ENCODE assay signal across 1 cellular context in genomic region chr9:2227468-2227867, GRCh38.
A peak's percentile ranks its signal among the peaks of the same experiment; 100 is the strongest.
TF ChIP-seq lines count a peak whose summit lies in the region.

No MANE protein-coding gene starts in this region.

TF ChIP-seq in HepG2, 621 proteins besides CTCF, POLR2A, EP300 and RAD21:
- TF ChIP-seq, protein P1, sequence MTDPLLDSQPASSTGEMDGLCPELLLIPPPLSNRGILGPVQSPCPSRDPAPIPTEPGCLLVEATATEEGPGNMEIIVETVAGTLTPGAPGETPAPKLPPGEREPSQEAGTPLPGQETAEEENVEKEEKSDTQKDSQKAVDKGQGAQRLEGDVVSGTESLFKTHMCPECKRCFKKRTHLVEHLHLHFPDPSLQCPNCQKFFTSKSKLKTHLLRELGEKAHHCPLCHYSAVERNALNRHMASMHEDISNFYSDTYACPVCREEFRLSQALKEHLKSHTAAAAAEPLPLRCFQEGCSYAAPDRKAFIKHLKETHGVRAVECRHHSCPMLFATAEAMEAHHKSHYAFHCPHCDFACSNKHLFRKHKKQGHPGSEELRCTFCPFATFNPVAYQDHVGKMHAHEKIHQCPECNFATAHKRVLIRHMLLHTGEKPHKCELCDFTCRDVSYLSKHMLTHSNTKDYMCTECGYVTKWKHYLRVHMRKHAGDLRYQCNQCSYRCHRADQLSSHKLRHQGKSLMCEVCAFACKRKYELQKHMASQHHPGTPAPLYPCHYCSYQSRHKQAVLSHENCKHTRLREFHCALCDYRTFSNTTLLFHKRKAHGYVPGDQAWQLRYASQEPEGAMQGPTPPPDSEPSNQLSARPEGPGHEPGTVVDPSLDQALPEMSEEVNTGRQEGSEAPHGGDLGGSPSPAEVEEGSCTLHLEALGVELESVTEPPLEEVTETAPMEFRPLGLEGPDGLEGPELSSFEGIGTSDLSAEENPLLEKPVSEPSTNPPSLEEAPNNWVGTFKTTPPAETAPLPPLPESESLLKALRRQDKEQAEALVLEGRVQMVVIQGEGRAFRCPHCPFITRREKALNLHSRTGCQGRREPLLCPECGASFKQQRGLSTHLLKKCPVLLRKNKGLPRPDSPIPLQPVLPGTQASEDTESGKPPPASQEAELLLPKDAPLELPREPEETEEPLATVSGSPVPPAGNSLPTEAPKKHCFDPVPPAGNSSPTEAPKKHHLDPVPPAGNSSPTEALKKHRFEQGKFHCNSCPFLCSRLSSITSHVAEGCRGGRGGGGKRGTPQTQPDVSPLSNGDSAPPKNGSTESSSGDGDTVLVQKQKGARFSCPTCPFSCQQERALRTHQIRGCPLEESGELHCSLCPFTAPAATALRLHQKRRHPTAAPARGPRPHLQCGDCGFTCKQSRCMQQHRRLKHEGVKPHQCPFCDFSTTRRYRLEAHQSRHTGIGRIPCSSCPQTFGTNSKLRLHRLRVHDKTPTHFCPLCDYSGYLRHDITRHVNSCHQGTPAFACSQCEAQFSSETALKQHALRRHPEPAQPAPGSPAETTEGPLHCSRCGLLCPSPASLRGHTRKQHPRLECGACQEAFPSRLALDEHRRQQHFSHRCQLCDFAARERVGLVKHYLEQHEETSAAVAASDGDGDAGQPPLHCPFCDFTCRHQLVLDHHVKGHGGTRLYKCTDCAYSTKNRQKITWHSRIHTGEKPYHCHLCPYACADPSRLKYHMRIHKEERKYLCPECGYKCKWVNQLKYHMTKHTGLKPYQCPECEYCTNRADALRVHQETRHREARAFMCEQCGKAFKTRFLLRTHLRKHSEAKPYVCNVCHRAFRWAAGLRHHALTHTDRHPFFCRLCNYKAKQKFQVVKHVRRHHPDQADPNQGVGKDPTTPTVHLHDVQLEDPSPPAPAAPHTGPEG (CRISPR knock-in tag; IDR thresholded peaks at IDR 0.05), result no peak
- no peak for TF ChIP-seq ZNF660 (CRISPR knock-in tag; IDR thresholded peaks at IDR 0.05; ENCODE audit: borderline replicate concordance, low read depth)
- no peak for TF ChIP-seq ZNF274 (CRISPR knock-in tag; IDR thresholded peaks at IDR 0.05)
- peak; percentile 57; the same call in 1 of the 2 replicates for TF ChIP-seq CEBPB (IDR thresholded peaks at IDR 0.05; ENCODE audit: borderline replicate concordance, low read depth, low read length)
- no peak for TF ChIP-seq ZNF136 (CRISPR knock-in tag; IDR thresholded peaks at IDR 0.05; ENCODE audit: low read depth)
- no peak for TF ChIP-seq ZNF446 (CRISPR knock-in tag; IDR thresholded peaks at IDR 0.05)
- TF ChIP-seq SP140L (CRISPR knock-in tag; IDR thresholded peaks at IDR 0.05; ENCODE audit: borderline replicate concordance), result no peak
- TF ChIP-seq HNRNPLL (IDR thresholded peaks at IDR 0.05; ENCODE audit: low read depth, low read length, poor library complexity, severe bottlenecking), result no peak
- no peak for TF ChIP-seq ZNF768 (CRISPR knock-in tag; IDR thresholded peaks at IDR 0.05)
- TF ChIP-seq REPIN1 (CRISPR knock-in tag; IDR thresholded peaks at IDR 0.05; ENCODE audit: borderline replicate concordance, low read depth), result no peak
- TF ChIP-seq, protein P2, sequence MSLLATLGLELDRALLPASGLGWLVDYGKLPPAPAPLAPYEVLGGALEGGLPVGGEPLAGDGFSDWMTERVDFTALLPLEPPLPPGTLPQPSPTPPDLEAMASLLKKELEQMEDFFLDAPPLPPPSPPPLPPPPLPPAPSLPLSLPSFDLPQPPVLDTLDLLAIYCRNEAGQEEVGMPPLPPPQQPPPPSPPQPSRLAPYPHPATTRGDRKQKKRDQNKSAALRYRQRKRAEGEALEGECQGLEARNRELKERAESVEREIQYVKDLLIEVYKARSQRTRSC (CRISPR knock-in tag; IDR thresholded peaks at IDR 0.05; ENCODE audit: low read depth), result no peak
- TF ChIP-seq TOPORS (CRISPR knock-in tag; IDR thresholded peaks at IDR 0.05), result no peak
- TF ChIP-seq, protein P3, sequence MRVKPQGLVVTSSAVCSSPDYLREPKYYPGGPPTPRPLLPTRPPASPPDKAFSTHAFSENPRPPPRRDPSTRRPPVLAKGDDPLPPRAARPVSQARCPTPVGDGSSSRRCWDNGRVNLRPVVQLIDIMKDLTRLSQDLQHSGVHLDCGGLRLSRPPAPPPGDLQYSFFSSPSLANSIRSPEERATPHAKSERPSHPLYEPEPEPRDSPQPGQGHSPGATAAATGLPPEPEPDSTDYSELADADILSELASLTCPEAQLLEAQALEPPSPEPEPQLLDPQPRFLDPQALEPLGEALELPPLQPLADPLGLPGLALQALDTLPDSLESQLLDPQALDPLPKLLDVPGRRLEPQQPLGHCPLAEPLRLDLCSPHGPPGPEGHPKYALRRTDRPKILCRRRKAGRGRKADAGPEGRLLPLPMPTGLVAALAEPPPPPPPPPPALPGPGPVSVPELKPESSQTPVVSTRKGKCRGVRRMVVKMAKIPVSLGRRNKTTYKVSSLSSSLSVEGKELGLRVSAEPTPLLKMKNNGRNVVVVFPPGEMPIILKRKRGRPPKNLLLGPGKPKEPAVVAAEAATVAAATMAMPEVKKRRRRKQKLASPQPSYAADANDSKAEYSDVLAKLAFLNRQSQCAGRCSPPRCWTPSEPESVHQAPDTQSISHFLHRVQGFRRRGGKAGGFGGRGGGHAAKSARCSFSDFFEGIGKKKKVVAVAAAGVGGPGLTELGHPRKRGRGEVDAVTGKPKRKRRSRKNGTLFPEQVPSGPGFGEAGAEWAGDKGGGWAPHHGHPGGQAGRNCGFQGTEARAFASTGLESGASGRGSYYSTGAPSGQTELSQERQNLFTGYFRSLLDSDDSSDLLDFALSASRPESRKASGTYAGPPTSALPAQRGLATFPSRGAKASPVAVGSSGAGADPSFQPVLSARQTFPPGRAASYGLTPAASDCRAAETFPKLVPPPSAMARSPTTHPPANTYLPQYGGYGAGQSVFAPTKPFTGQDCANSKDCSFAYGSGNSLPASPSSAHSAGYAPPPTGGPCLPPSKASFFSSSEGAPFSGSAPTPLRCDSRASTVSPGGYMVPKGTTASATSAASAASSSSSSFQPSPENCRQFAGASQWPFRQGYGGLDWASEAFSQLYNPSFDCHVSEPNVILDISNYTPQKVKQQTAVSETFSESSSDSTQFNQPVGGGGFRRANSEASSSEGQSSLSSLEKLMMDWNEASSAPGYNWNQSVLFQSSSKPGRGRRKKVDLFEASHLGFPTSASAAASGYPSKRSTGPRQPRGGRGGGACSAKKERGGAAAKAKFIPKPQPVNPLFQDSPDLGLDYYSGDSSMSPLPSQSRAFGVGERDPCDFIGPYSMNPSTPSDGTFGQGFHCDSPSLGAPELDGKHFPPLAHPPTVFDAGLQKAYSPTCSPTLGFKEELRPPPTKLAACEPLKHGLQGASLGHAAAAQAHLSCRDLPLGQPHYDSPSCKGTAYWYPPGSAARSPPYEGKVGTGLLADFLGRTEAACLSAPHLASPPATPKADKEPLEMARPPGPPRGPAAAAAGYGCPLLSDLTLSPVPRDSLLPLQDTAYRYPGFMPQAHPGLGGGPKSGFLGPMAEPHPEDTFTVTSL (CRISPR knock-in tag; IDR thresholded peaks at IDR 0.05; ENCODE audit: borderline replicate concordance), result no peak
- TF ChIP-seq ZNF281 (CRISPR knock-in tag; IDR thresholded peaks at IDR 0.05; ENCODE audit: borderline replicate concordance), result no peak
- TF ChIP-seq ATF4 (CRISPR knock-in tag; IDR thresholded peaks at IDR 0.05), result peak in 1 of 2 experiments; percentile 91; a peak in 2 of 4 replicates
- no peak for TF ChIP-seq SSRP1 (CRISPR knock-in tag; IDR thresholded peaks at IDR 0.05)
- peak; percentile 31; the same call in 1 of the 2 replicates for TF ChIP-seq ZNF644 (CRISPR knock-in tag; IDR thresholded peaks at IDR 0.05; ENCODE audit: low read depth)
- peak; percentile 58 for TF ChIP-seq CEBPG (CRISPR knock-in tag; IDR thresholded peaks at IDR 0.05)
- TF ChIP-seq, protein P4, sequence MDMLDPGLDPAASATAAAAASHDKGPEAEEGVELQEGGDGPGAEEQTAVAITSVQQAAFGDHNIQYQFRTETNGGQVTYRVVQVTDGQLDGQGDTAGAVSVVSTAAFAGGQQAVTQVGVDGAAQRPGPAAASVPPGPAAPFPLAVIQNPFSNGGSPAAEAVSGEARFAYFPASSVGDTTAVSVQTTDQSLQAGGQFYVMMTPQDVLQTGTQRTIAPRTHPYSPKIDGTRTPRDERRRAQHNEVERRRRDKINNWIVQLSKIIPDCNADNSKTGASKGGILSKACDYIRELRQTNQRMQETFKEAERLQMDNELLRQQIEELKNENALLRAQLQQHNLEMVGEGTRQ (IDR thresholded peaks at IDR 0.05; ENCODE audit: low read depth, low read length), result no peak
- TF ChIP-seq, protein P4 (CRISPR knock-in tag; IDR thresholded peaks at IDR 0.05; ENCODE audit: borderline replicate concordance), result peak; percentile 41; the same call in 1 of the 2 replicates
TF ChIP-seq in HepG2: peak in this region for 5.
